ENCODE assay signal across 9 cellular contexts in the genomic region with DNA sequence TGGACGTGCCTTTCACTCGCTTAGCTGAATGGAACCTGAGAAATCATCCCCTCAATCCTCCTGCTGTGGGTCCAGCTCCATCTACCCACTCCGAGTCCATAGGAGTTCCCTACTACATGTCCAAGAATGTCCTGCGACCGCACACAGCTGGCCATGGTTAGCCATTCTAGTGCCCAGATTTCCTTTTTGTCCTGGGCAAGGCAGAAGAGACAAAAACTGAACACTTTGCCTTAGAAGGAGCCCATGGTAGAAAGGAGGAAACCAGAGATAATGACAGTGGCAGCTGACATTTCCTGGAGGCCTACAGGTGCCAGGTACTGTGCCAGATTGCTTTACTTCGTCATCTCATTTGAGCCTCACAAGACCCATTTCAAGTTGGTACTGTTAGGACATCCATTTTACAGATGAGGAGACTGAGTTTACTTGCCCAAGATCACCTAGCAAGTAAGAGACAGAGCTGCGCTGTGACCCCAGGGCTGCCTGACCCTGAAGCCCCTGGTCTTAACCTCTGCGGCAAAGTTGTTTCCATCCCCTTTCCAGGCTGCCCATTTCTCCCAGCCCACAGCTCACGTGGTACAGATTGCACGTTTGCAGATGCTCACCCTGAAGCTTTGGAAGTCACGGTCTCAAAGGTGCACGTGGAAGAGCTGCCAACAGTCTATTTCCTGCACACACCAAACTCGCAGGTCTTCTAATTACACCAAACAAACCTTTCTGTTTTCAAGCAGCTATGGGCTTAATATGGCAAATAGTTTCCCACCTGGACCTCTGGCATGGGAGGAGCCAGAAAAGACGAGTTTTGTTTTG.
DNase-seq lines count a peak whose midpoint lies in the region; ATAC-seq and TF ChIP-seq lines count a peak whose summit lies in the region.
"Had no signal": no experiment of that assay in that cellular context is flagged by ENCODE, and none has a peak within 500 bp of the region (broad histone marks: within the 10 kb centered on the region; RNA-seq: fewer than 3 reads in every experiment).

No MANE protein-coding gene starts in this region.

- H3K4me3 ChIP-seq in adipocyte (ENCODE audit: low read length): no peak overlapping the region
- H3K4me3 ChIP-seq in muscle layer of colon (ENCODE audit: low read depth in 1 of 2, low read length in 2 of 2): no peak overlapping the region
- no peak overlapping the region for H3K4me3 ChIP-seq in transverse colon

- 67 to 92% methylated on average over 2 to 14 of the region's 14 CpGs for WGBS in transverse colon (ENCODE audit: low coverage in 1 of 2), 2 donors

- peak overlapping the region; percentile 95 for H3K9ac ChIP-seq in adipocyte (ENCODE audit: low read length)
- peak overlapping the region; percentile 6 for H3K9ac ChIP-seq in muscle layer of colon (ENCODE audit: low read length)

- H3K27me3 Mint-ChIP-seq in activated T-cell treated with anti-CD3 and anti-CD28 coated beads, Interleukin-2, amount 50 U/mL, for 72 hours (ENCODE audit: low read depth): no peaks in the 10 kb centered on the region

- no peaks in the 10 kb centered on the region for H3K27me3 ChIP-seq in adipocyte (replicated peaks; ENCODE audit: control insufficient read depth, insufficient read depth, low read length)
- no peaks in the 10 kb centered on the region for H3K27me3 ChIP-seq in muscle layer of colon (ENCODE audit: control insufficient read depth in 1 of 2, insufficient read depth in 2 of 2, low read length in 2 of 2)
- H3K27me3 ChIP-seq in transverse colon: no peaks in the 10 kb centered on the region

- H3K36me3 Mint-ChIP-seq in activated T-cell treated with anti-CD3 and anti-CD28 coated beads, Interleukin-2, amount 50 U/mL, for 72 hours (ENCODE audit: insufficient read depth in 2 of 2): no peaks in the 10 kb centered on the region

- peaks cover 48% of the 10 kb centered on the region for H3K36me3 ChIP-seq in adipocyte (ENCODE audit: control insufficient read depth, insufficient read depth, low read length, severe bottlenecking)
- H3K36me3 ChIP-seq in muscle layer of colon (ENCODE audit: insufficient read depth, low read length): no peaks in the 10 kb centered on the region
- no peaks in the 10 kb centered on the region for H3K36me3 ChIP-seq in transverse colon

- no peak for TF ChIP-seq POLR2A in transverse colon (IDR thresholded peaks at IDR 0.05)

- intact Hi-C loops in transverse colon (cut with DNase I; ENCODE audit: low total_unique reads): no loop called here
- intact Hi-C loops in left colon (cut with DNase I, micrococcal nuclease): no loop called here

- no peak for TF ChIP-seq CTCF in transverse colon (IDR thresholded peaks at IDR 0.05)

- TF ChIP-seq EP300 in transverse colon (IDR thresholded peaks at IDR 0.05; ENCODE audit: low read depth): no peak

- peak overlapping the region; percentile 40 to 60 for H3K4me3 Mint-ChIP-seq in activated T-cell treated with anti-CD3 and anti-CD28 coated beads, Interleukin-2, amount 50 U/mL, for 72 hours

- H3K27ac ChIP-seq in muscle layer of colon (ENCODE audit: low read depth, low read length): peak overlapping the region; percentile 59
- H3K27ac ChIP-seq in transverse colon: peak overlapping the region; percentile 94 to 96 (median 96)

- no peak overlapping the region for H3K27ac Mint-ChIP-seq in activated T-cell treated with anti-CD3 and anti-CD28 coated beads, Interleukin-2, amount 50 U/mL, for 72 hours

- no peak for DNase-seq in activated T-cell treated with anti-CD3 and anti-CD28 coated beads, Interleukin-2, amount 50 U/mL, for 72 hours
- no peak for DNase-seq in activated T-cell treated with anti-CD3 and anti-CD28 coated beads, Interleukin-2, amount 50 U/mL, for 48 hours
- DNase-seq in adipocyte (ENCODE audit: low read depth): no peak
- DNase-seq in transverse colon: no peak
- no peak for DNase-seq in COLO668 (lab: John Stamatoyannopoulos, UW; ENCODE audit: unreplicated experiment)
- DNase-seq in HuH-7.5 (ENCODE audit: low spot score): no peak
- no peak for DNase-seq in left colon
- DNase-seq: NCI-H526 treated with DMSO at 0.1 percent for 48 hours had no signal

- ATAC-seq in activated T-cell treated with anti-CD3 and anti-CD28 coated beads, Interleukin-2, amount 50 U/mL, for 72 hours (replicated peaks in 1 of 2): peak; percentile 6 to 12
- ATAC-seq in left colon: no peak

- H3K4me1 ChIP-seq in adipocyte (ENCODE audit: control insufficient read depth, insufficient read depth, low read length) (peaks cover 96% of the 10 kb centered on the region), muscle layer of colon (ENCODE audit: insufficient read depth, low read length) (peaks cover 99% of the 10 kb centered on the region), transverse colon (peaks cover 97 to 100% (median 100%) of the 10 kb centered on the region in 4 donors)

- no peaks in the 10 kb centered on the region for H3K9me3 Mint-ChIP-seq in activated T-cell treated with anti-CD3 and anti-CD28 coated beads, Interleukin-2, amount 50 U/mL, for 72 hours

- H3K9me3 ChIP-seq in adipocyte (ENCODE audit: control insufficient read depth, low read length): no peaks in the 10 kb centered on the region
- no peaks in the 10 kb centered on the region for H3K9me3 ChIP-seq in muscle layer of colon (ENCODE audit: low read length)
- H3K9me3 ChIP-seq in transverse colon: no peaks in the 10 kb centered on the region

- H3K4me1 Mint-ChIP-seq in activated T-cell treated with anti-CD3 and anti-CD28 coated beads, Interleukin-2, amount 50 U/mL, for 72 hours (ENCODE audit: low read depth): peaks cover 64% of the 10 kb centered on the region

- in situ Hi-C loops in transverse colon (cut with MboI; ENCODE audit: low pct_ligation_motif_present in 1 of 4, low pct_unique_long_range_greater_than_20kb in 1 of 4, low sequenced_read_pairs in 3 of 4): no loop called here
